ENCODE assay signal across 13 cellular contexts in genomic region chr16:87864331-87864989, GRCh38. TPM values are rescaled to one million over a fixed set of nuclear protein-coding genes. Genes with fewer than 3 reads are reported as not detected.
DNase-seq lines count a peak whose midpoint lies in the region; ATAC-seq, FAIRE-seq and TF ChIP-seq lines count a peak whose summit lies in the region.
"Had no signal": no experiment of that assay in that cellular context is flagged by ENCODE, and none has a peak within 500 bp of the region (broad histone marks: within the 10 kb centered on the region; RNA-seq: fewer than 3 reads in every experiment).

No MANE protein-coding gene starts in this region.

- H3K79me2 ChIP-seq in GM23338 (replicated peaks; ENCODE audit: insufficient read depth): peaks cover 93% of the 10 kb centered on the region

- no peak for ATAC-seq in A549
- no peak for ATAC-seq in GM23338
- no peak for ATAC-seq in T-cell (replicated peaks in 1 of 4)
- ATAC-seq: left lobe of liver had no signal

- H3K36me3 Mint-ChIP-seq in GM23338 (ENCODE audit: low read depth) (peaks cover 80% of the 10 kb centered on the region), T-cell (peaks cover 13% of the 10 kb centered on the region), CD14-positive monocyte (peaks cover 5 to 6% of the 10 kb centered on the region in 2 donors)

- WGBS in A549 (ENCODE audit: missing lambda C conversion rate): 2% methylated on average over 15 of the region's 15 CpGs
- WGBS in esophagus, 2 donors: 50 to 54% methylated on average over 15 of the region's 15 CpGs

- H3K4me3 ChIP-seq in A549: peak overlapping the region; percentile 77
- H3K4me3 ChIP-seq in GM23338: peak overlapping the region; percentile 31
- H3K4me3 ChIP-seq in esophagus (ENCODE audit: low read depth in 1 of 2, low read length in 2 of 2): peak overlapping the region; percentile 19 to 27
- H3K4me3 ChIP-seq: right atrium auricular region had no signal

- no peak for TF ChIP-seq EP300 in A549 (IDR thresholded peaks at IDR 0.05)

- H3K4me3 Mint-ChIP-seq in GM23338 (peak overlapping the region; percentile 56; the same call in 1 of the 3 replicates), T-cell (no peak overlapping the region), CD14-positive monocyte (no peak overlapping the region)

- TF ChIP-seq CTCF in A549 (IDR thresholded peaks at IDR 0.05) (no peak), GM23338 (conservative IDR thresholded peaks at IDR 0.05; ENCODE audit: low read depth in 2 of 2) (no peak), CD14-positive monocyte (IDR thresholded peaks at IDR 0.05) (no peak)

- TF ChIP-seq POLR2A in A549 (IDR thresholded peaks at IDR 0.05; ENCODE audit: low read length) (no peak), GM12891 (IDR thresholded peaks at IDR 0.05; ENCODE audit: low read depth, low read length) (no peak)

- H3K36me3 ChIP-seq in GM23338 (ENCODE audit: insufficient read depth) (peaks cover 2% of the 10 kb centered on the region; the same call in 1 of the 2 replicates), esophagus (ENCODE audit: control insufficient read depth in 2 of 2, insufficient read depth in 2 of 2, low read length in 1 of 2) (peaks cover 0 to 2% of the 10 kb centered on the region in 2 donors)
- H3K36me3 ChIP-seq: right atrium auricular region had no signal

- H3K9me3 ChIP-seq in A549 (no peaks in the 10 kb centered on the region), esophagus (ENCODE audit: control insufficient read depth in 2 of 2, insufficient read depth in 1 of 2, low read depth in 1 of 2, low read length in 1 of 2) (no peaks in the 10 kb centered on the region)
- H3K9me3 ChIP-seq: right atrium auricular region had no signal

- DNase-seq in A549 (ENCODE audit: low read depth in 1 of 2, low spot score in 1 of 2) (peak in 1 of 2 experiments; percentile 39), GM23338 (ENCODE audit: low spot score) (peak; percentile 52), T-cell (no peak), CD14-positive monocyte (ENCODE audit: low spot score) (no peak), NOMO-1 treated with DMSO at 0.1 percent for 48 hours (lab: John Stamatoyannopoulos, UW; ENCODE audit: unreplicated experiment) (no peak), NCI-H2107 (lab: John Stamatoyannopoulos, UW) (no peak), GM12891 (ENCODE audit: insufficient read length, low spot score) (no peak)
- DNase-seq: erythroblast, GOT3, NCI-H1694 treated with DMSO at 0.1 percent for 48 hours had no signal

- intact Hi-C loops in CD14-positive monocyte (cut with micrococcal nuclease): no loop called here

- no peak overlapping the region for H2AFZ ChIP-seq in GM23338

- H3K27ac Mint-ChIP-seq in GM23338 (no peak overlapping the region), T-cell (peak overlapping the region; percentile 66 to 77), CD14-positive monocyte (no peak overlapping the region)

- H3K27me3 Mint-ChIP-seq in GM23338 (ENCODE audit: insufficient read depth, low read depth, poor library complexity) (peaks cover 52% of the 10 kb centered on the region), T-cell (no peaks in the 10 kb centered on the region), CD14-positive monocyte (ENCODE audit: low read depth in 3 of 3) (peaks cover 1 to 5% (median 2%) of the 10 kb centered on the region in 3 donors)

- peaks cover 67% of the 10 kb centered on the region for H4K20me1 ChIP-seq in GM23338 (replicated peaks; ENCODE audit: insufficient read depth)

- H3K9me2 ChIP-seq in GM23338 (ENCODE audit: insufficient read depth): no peaks in the 10 kb centered on the region

- H3K4me1 ChIP-seq in A549: peaks cover 20% of the 10 kb centered on the region
- peaks cover 21% of the 10 kb centered on the region for H3K4me1 ChIP-seq in GM23338 (ENCODE audit: insufficient read depth)
- peaks cover 8 to 25% of the 10 kb centered on the region in 2 donors for H3K4me1 ChIP-seq in esophagus (ENCODE audit: control insufficient read depth in 2 of 2, insufficient read depth in 2 of 2, low read length in 1 of 2)

- TF ChIP-seq RAD21 in A549 (conservative IDR thresholded peaks at IDR 0.05 in 1 of 2, IDR thresholded peaks at IDR 0.05 in 1 of 2): no peak

- H3K4me1 Mint-ChIP-seq in GM23338 (peaks cover 45% of the 10 kb centered on the region), T-cell (peaks cover 46 to 64% (median 51%) of the 10 kb centered on the region in 3 donors), CD14-positive monocyte (peaks cover 31% of the 10 kb centered on the region)

- H3K4me2 ChIP-seq in A549 (peak overlapping the region; percentile 79), GM23338 (peak overlapping the region; percentile 58)

- H3F3A ChIP-seq in GM23338 (replicated peaks; ENCODE audit: low read depth): 0 out of 2 replicates have a peak, but pooled peaks cover 4% of the 10 kb centered on the region

- peaks cover 51% of the 10 kb centered on the region for H3K27me3 ChIP-seq in GM23338 (ENCODE audit: insufficient read depth)
- no peaks in the 10 kb centered on the region for H3K27me3 ChIP-seq in esophagus (ENCODE audit: control insufficient read depth in 1 of 2, insufficient read depth in 2 of 2, low read length in 2 of 2)
- H3K27me3 ChIP-seq: right atrium auricular region had no signal

- POLR2A ChIA-PET in A549 (lab: Yijun Ruan, JAX) (interaction anchor here (2.5 kb wide), 1 partner anchor 11 kb away, joined by 10 read pairs; no protein-coding TSS in a partner anchor), T-cell (lab: Charles Lee) (no interaction called here)

- CTCF ChIA-PET in A549 (lab: Yijun Ruan, JAX) (interaction anchor here (9.3 to 15.7 kb wide), 2 partner anchors 12 to 82 kb away, joined by 246 to 269 read pairs; no protein-coding TSS in a partner anchor), T-cell (lab: Charles Lee) (interaction anchor here in 1 of 2 donors (4.8 kb wide), 1 partner anchor 15 kb away, joined by 24 read pairs; no protein-coding TSS in a partner anchor)

- FAIRE-seq in A549 (lab: Jason Lieb, UNC) (no peak), GM12891 (lab: Jason Lieb, UNC) (no peak)

- H3K27ac ChIP-seq in A549: peak overlapping the region; percentile 97 to 99
- H3K27ac ChIP-seq in GM23338 (ENCODE audit: low read depth): no peak overlapping the region
- peak overlapping the region in 1 of 2 donors; percentile 4 for H3K27ac ChIP-seq in esophagus (ENCODE audit: low read depth in 2 of 2, low read length in 1 of 2)

- H3K9me3 Mint-ChIP-seq in GM23338 (peaks cover 6% of the 10 kb centered on the region; the same call in 1 of the 3 replicates), T-cell (no peaks in the 10 kb centered on the region), CD14-positive monocyte (peaks cover 0 to 2% (median 0%) of the 10 kb centered on the region in 7 donors)

TF ChIP-seq in A549, 52 proteins besides CTCF, POLR2A, EP300 and RAD21 (continues in another document):
- TF ChIP-seq HOXA7 (CRISPR knock-in tag; IDR thresholded peaks at IDR 0.05): no peak
- no peak for TF ChIP-seq CHD4 (IDR thresholded peaks at IDR 0.05; ENCODE audit: borderline replicate concordance)
- no peak for TF ChIP-seq HDAC2 (IDR thresholded peaks at IDR 0.05)
- TF ChIP-seq ATOH8 (CRISPR knock-in tag; IDR thresholded peaks at IDR 0.05; ENCODE audit: low read depth): no peak
- TF ChIP-seq RFX5 (IDR thresholded peaks at IDR 0.05): 0 out of 2 replicates have a peak, but pooled peaks have one; percentile 21

TF ChIP-seq in GM23338, 12 proteins besides CTCF, POLR2A, EP300 and RAD21 (continues in another document):
- TF ChIP-seq NANOG (IDR thresholded peaks at IDR 0.05; ENCODE audit: borderline replicate concordance): peak; percentile 86

TF ChIP-seq in GM12891, 5 proteins besides CTCF, POLR2A, EP300 and RAD21:
- TF ChIP-seq POLR2AphosphoS5 (IDR thresholded peaks at IDR 0.05; ENCODE audit: low read depth, low read length) (no peak), PAX5 (IDR thresholded peaks at IDR 0.05; ENCODE audit: insufficient read depth, low read length, severe bottlenecking) (no peak), SPI1 (IDR thresholded peaks at IDR 0.05; ENCODE audit: low read depth, low read length) (no peak), POU2F2 (IDR thresholded peaks at IDR 0.05; ENCODE audit: low read depth, low read length) (no peak), TAF1 (IDR thresholded peaks at IDR 0.05; ENCODE audit: low read depth, low read length) (no peak)

RNA-seq across cellular contexts. Expression of gene SLC7A5, which starts 4.8 kb away (rescaled TPM):
- polyA plus RNA-seq in A549 (2011; rRNA removed) (265 and 326 TPM in 2 replicates), A549 (2017; fragmentation: RNase III; extraction: RNeasy Plus Mini Kit Qiagen cat#74134 plus additional on column Dnase treatment) (903 to 1,096 TPM (median 972 TPM) in 3 replicates), GM23338 (2016; fragmentation: Nextera tagmentation; extraction: Ambion mirVana) (107 and 109 TPM in 2 replicates), esophagus (100 to 1,000 TPM; 117 to 138 TPM), CD14-positive monocyte (1 to 10 TPM in 1 of 2 donors, under 1 TPM in 1; 0.40 to 1.1 TPM)
- polyA plus RNA-seq in A549 (2012; cell fraction: cytosol; rRNA removed): 971 and 1,312 TPM in 2 replicates
- polyA plus RNA-seq in A549 (2012; cell fraction: nucleus; rRNA removed): 1,440 and 1,925 TPM in 2 replicates
- polyA minus RNA-seq in A549 (2011; rRNA and poly(A)+ RNA removed): 237 and 354 TPM in 2 replicates
- total RNA-seq in GM23338 (2014; rRNA removed; shearing (Covaris generic)): 328 and 386 TPM in 2 replicates
- total RNA-seq in T-cell: 10 to 100 TPM; 37.9 to 81.6 (median 40.0) TPM
- polyA plus RNA-seq in GM12891 (2012; ENCODE audit: low read depth, missing spikeins): 38.5 TPM

Comparison
In these comparisons a context has a peak if more than half of its experiments do, and no peak if none do; other contexts are left out.
1. H3K4me3 ChIP-seq: peak in every context shown above with its lines; median percentile 77 in A549; 31 in GM23338; 23 in esophagus.
2. H3K27ac Mint-ChIP-seq: peak in T-cell (2 of 2); none in GM23338 (single experiment) and CD14-positive monocyte (0 of 7).
3. RNA of gene SLC7A5, which starts 4.8 kb away (polyA plus RNA-seq): 265 to 1,925 TPM in A549, 117 to 138 TPM in esophagus and 107 to 109 TPM in GM23338; 0.40 to 1.1 TPM in CD14-positive monocyte; every median in the first group is over 10 times any median in the second.